Comparison of ENCODE assay signal across 11 cellular contexts in the genomic region with DNA sequence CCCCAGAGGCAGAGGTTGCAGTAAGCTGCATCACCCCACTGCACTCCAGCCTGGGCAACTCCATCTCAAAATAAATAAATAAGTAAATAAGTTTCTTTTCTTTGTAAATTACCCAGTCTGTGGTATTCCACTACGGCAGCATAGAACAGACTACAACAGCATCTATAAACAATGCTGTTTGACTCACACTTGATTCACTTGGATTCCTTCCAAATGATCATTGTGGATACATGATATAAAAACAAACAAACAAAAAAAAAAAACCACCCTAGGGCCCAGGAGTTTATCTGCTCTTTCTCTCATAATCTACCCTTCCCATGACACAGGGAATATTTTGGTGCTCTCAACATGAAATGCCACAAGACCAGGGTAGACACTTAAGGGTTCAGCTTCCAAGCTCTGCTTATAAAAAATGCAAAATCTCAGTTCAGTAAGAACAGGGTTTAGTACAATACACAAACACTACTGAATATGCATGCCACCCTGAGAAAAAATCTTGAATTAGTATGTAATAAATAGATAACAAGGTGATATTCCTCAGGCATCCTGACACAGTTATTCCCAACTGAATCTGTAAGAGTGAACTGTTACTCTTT.
DNase-seq lines count a peak whose midpoint lies in the region; ATAC-seq and TF ChIP-seq lines count a peak whose summit lies in the region.
"Had no signal": no experiment of that assay in that cellular context is flagged by ENCODE, and none has a peak within 500 bp of the region (broad histone marks: within the 10 kb centered on the region; RNA-seq: fewer than 3 reads in every experiment).

No MANE protein-coding gene starts in this region.

- no peaks in the 10 kb centered on the region for H3K9me3 Mint-ChIP-seq in activated naive CD4-positive, alpha-beta T cell treated with anti-CD3 and anti-CD28 coated beads, Interleukin-2, amount 50 U/mL, for 24 hours
- no peaks in the 10 kb centered on the region for H3K9me3 Mint-ChIP-seq in stimulated activated memory B cell treated with anti-CD40 and anti-IgM and Interleukin-4, amounts not matched to agents 10 μg/mL and 1 μg/mL and 100 μg/mL, for 72 hours
- H3K9me3 Mint-ChIP-seq: GM23338 had no signal

- no peaks in the 10 kb centered on the region for H3K27me3 Mint-ChIP-seq in activated naive CD4-positive, alpha-beta T cell treated with anti-CD3 and anti-CD28 coated beads, Interleukin-2, amount 50 U/mL, for 24 hours
- no peaks in the 10 kb centered on the region for H3K27me3 Mint-ChIP-seq in stimulated activated memory B cell treated with anti-CD40 and anti-IgM and Interleukin-4, amounts not matched to agents 10 μg/mL and 1 μg/mL and 100 μg/mL, for 72 hours

- CTCF ChIA-PET in RWPE1 (lab: Yijun Ruan, JAX): no interaction called here

- no peak for ATAC-seq in stimulated activated memory B cell treated with anti-CD40 and anti-IgM and Interleukin-4, amounts not matched to agents 10 μg/mL and 1 μg/mL and 100 μg/mL, for 72 hours
- ATAC-seq in GM18511 (IDR thresholded peaks at IDR 0.05; ENCODE audit: unreplicated experiment): no peak
- ATAC-seq: GM23338 had no signal

- H3K4me3 Mint-ChIP-seq in activated naive CD4-positive, alpha-beta T cell treated with anti-CD3 and anti-CD28 coated beads, Interleukin-2, amount 50 U/mL, for 24 hours: no peak overlapping the region
- H3K4me3 Mint-ChIP-seq in stimulated activated memory B cell treated with anti-CD40 and anti-IgM and Interleukin-4, amounts not matched to agents 10 μg/mL and 1 μg/mL and 100 μg/mL, for 72 hours: no peak overlapping the region
- H3K4me3 Mint-ChIP-seq: GM23338 had no signal

- H3K4me1 Mint-ChIP-seq in activated naive CD4-positive, alpha-beta T cell treated with anti-CD3 and anti-CD28 coated beads, Interleukin-2, amount 50 U/mL, for 24 hours: peaks cover 97% of the 10 kb centered on the region
- H3K4me1 Mint-ChIP-seq in stimulated activated memory B cell treated with anti-CD40 and anti-IgM and Interleukin-4, amounts not matched to agents 10 μg/mL and 1 μg/mL and 100 μg/mL, for 72 hours: peaks cover 65% of the 10 kb centered on the region

- H3K27ac Mint-ChIP-seq in activated naive CD4-positive, alpha-beta T cell treated with anti-CD3 and anti-CD28 coated beads, Interleukin-2, amount 50 U/mL, for 24 hours: peak overlapping the region; percentile 85
- peak overlapping the region; percentile 51 for H3K27ac Mint-ChIP-seq in stimulated activated memory B cell treated with anti-CD40 and anti-IgM and Interleukin-4, amounts not matched to agents 10 μg/mL and 1 μg/mL and 100 μg/mL, for 72 hours
- H3K27ac Mint-ChIP-seq: GM23338 had no signal

- DNase-seq in activated naive CD4-positive, alpha-beta T cell treated with anti-CD3 and anti-CD28 coated beads, Interleukin-2, amount 50 U/mL, for 16 hours: no peak
- DNase-seq in RWPE1 (ENCODE audit: low spot score): peak; percentile 20
- DNase-seq in dermis microvascular lymphatic vessel endothelial cell (ENCODE audit: low read depth in 2 of 2): peak; percentile 57 to 86
- DNase-seq in NCI-H446 (lab: John Stamatoyannopoulos, UW): no peak
- no peak for DNase-seq in activated effector memory CD4-positive, alpha-beta T cell treated with Interleukin-2 at 50 U/mL for 16 hours
- DNase-seq: NCI-H1417 treated with DMSO at 0.1 percent for 48 hours had no signal

- peaks cover 15% of the 10 kb centered on the region for H3K36me3 Mint-ChIP-seq in activated naive CD4-positive, alpha-beta T cell treated with anti-CD3 and anti-CD28 coated beads, Interleukin-2, amount 50 U/mL, for 24 hours
- peaks cover 23% of the 10 kb centered on the region for H3K36me3 Mint-ChIP-seq in stimulated activated memory B cell treated with anti-CD40 and anti-IgM and Interleukin-4, amounts not matched to agents 10 μg/mL and 1 μg/mL and 100 μg/mL, for 72 hours

- no peak overlapping the region for H3K27ac ChIP-seq in RWPE1
- H3K27ac ChIP-seq: right atrium auricular region had no signal

- POLR2A ChIA-PET in RWPE1 (lab: Yijun Ruan, JAX; ENCODE audit: low non-redundant PET): no interaction called here

- no peak for TF ChIP-seq CTCF in RWPE1 (conservative IDR thresholded peaks at IDR 0.05; ENCODE audit: low read depth)

Comparison
In these comparisons a context has a peak if more than half of its experiments do, and no peak if none do; other contexts are left out.
1. DNase-seq: peak in RWPE1 (single experiment) and dermis microvascular lymphatic vessel endothelial cell (2 of 2); none in activated naive CD4-positive, alpha-beta T cell treated with anti-CD3 and anti-CD28 coated beads, Interleukin-2, amount 50 U/mL, for 16 hours (single experiment), NCI-H446 (0 of 2) and activated effector memory CD4-positive, alpha-beta T cell treated with Interleukin-2 at 50 U/mL for 16 hours (single experiment).